15 cellular contexts compared by ENCODE assay signal in genomic region chr2:210861038-210861665, GRCh38.
DNase-seq lines count a peak whose midpoint lies in the region; ATAC-seq and TF ChIP-seq lines count a peak whose summit lies in the region.
"Had no signal": no experiment of that assay in that cellular context is flagged by ENCODE, and none has a peak within 500 bp of the region (broad histone marks: within the 10 kb centered on the region; RNA-seq: fewer than 3 reads in every experiment).

No MANE protein-coding gene starts in this region.

- no peaks in the 10 kb centered on the region for H3K36me3 ChIP-seq in WERI-Rb-1
- H3K36me3 ChIP-seq: BE2C had no signal

- no peak overlapping the region for H3K4me3 ChIP-seq in WERI-Rb-1 (ENCODE audit: low read depth, low read length)
- H3K4me3 ChIP-seq: GM23248 had no signal

- POLR2A ChIA-PET in RWPE1 (lab: Yijun Ruan, JAX; ENCODE audit: low non-redundant PET) = no interaction called here

- CTCF ChIA-PET in RWPE1 (lab: Yijun Ruan, JAX) = no interaction called here

- ATAC-seq in GM18517 (IDR thresholded peaks at IDR 0.05; ENCODE audit: unreplicated experiment) = no peak

- H3K9me3 ChIP-seq in WERI-Rb-1 (ENCODE audit: severe bottlenecking) = no peaks in the 10 kb centered on the region
- H3K9me3 ChIP-seq: BE2C had no signal

- TF ChIP-seq CTCF in WERI-Rb-1 (IDR thresholded peaks at IDR 0.05; ENCODE audit: low read depth, low read length) (no peak), RWPE1 (conservative IDR thresholded peaks at IDR 0.05; ENCODE audit: low read depth) (no peak)

- no peaks in the 10 kb centered on the region for H3K27me3 ChIP-seq in WERI-Rb-1 (ENCODE audit: insufficient read depth, low read depth, severe bottlenecking)
- H3K27me3 ChIP-seq: BE2C had no signal

- DNase-seq in ELR (ENCODE audit: low read depth) (peak; percentile 18), NCI-H226 (peak; percentile 63), WERI-Rb-1 (no peak), RWPE1 (ENCODE audit: low spot score) (no peak), NCI-H526 (lab: John Stamatoyannopoulos, UW) (no peak)
- DNase-seq: ACHN; C1 segment of cervical spinal cord; CD4-positive, CD25-positive, alpha-beta regulatory T cell; CD8-positive, alpha-beta memory T cell; DND-41; EL; GM23248; HCEC 1CT had no signal

- H3K27ac ChIP-seq in WERI-Rb-1 = peak overlapping the region; percentile 54
- no peak overlapping the region for H3K27ac ChIP-seq in RWPE1
- H3K27ac ChIP-seq: GM23248 had no signal

Comparison
In these comparisons a context has a peak if more than half of its experiments do, and no peak if none do; other contexts are left out.
1. DNase-seq: peak in ELR (single experiment) and NCI-H226 (single experiment); none in WERI-Rb-1 (single experiment), RWPE1 (single experiment) and NCI-H526 (0 of 2).